In genomic region chr7:107999814-108000560, GRCh38 we compare ENCODE assay signal across 12 cellular contexts. TPM values are rescaled to one million over a fixed set of nuclear protein-coding genes. Genes with fewer than 3 reads are reported as not detected.
A peak's percentile ranks its signal among the peaks of the same experiment; 100 is the strongest.
DNase-seq lines count a peak whose midpoint lies in the region; ATAC-seq and TF ChIP-seq lines count a peak whose summit lies in the region.
"Had no signal": no experiment of that assay in that cellular context is flagged by ENCODE, and none has a peak within 500 bp of the region (broad histone marks: within the 10 kb centered on the region; RNA-seq: fewer than 3 reads in every experiment).

No MANE protein-coding gene starts in this region.

- ATAC-seq in activated T-cell treated with anti-CD3 and anti-CD28 coated beads, Interleukin-2, amount 50 U/mL, for 72 hours (replicated peaks in 1 of 2), result no peak
- ATAC-seq: GM12878 had no signal

- H3K4me3 Mint-ChIP-seq in osteocyte (ENCODE audit: unreplicated experiment), result peak overlapping the region; percentile 96
- H3K4me3 Mint-ChIP-seq in activated T-cell treated with anti-CD3 and anti-CD28 coated beads, Interleukin-2, amount 50 U/mL, for 72 hours, result no peak overlapping the region

- H3K27me3 ChIP-seq in esophagus squamous epithelium, result peaks cover 0 to 36% (median 0%) of the 10 kb centered on the region in 4 donors
- no peaks in the 10 kb centered on the region for H3K27me3 ChIP-seq in SJCRH30

- intact Hi-C loops in esophagus squamous epithelium (cut with DNase I), result no loop called here

- CTCF ChIA-PET in RWPE1 (lab: Yijun Ruan, JAX), result interaction anchor here (0.7 kb wide), 3 partner anchors 16 to 65 kb away, joined by 3 to 5 read pairs (median 3); no protein-coding TSS in a partner anchor

- in situ Hi-C loops in Caki2 (cut with HindIII; ENCODE audit: low pct_unique_long_range_greater_than_20kb, low sequenced_read_pairs), result no loop called here

- no peaks in the 10 kb centered on the region for H3K9me3 Mint-ChIP-seq in osteocyte (ENCODE audit: unreplicated experiment)
- peaks cover 2% of the 10 kb centered on the region in 2 donors for H3K9me3 Mint-ChIP-seq in activated T-cell treated with anti-CD3 and anti-CD28 coated beads, Interleukin-2, amount 50 U/mL, for 72 hours

- H3K36me3 ChIP-seq in esophagus squamous epithelium (peaks cover 0 to 7% (median 0%) of the 10 kb centered on the region in 3 donors), SJCRH30 (peaks cover 13% of the 10 kb centered on the region; the same call in 1 of the 2 replicates)

- H3K36me3 Mint-ChIP-seq in osteocyte (ENCODE audit: unreplicated experiment), result peaks cover 45% of the 10 kb centered on the region
- H3K36me3 Mint-ChIP-seq in activated T-cell treated with anti-CD3 and anti-CD28 coated beads, Interleukin-2, amount 50 U/mL, for 72 hours (ENCODE audit: insufficient read depth in 2 of 2), result peaks cover 2 to 4% of the 10 kb centered on the region in 2 donors
- H3K36me3 Mint-ChIP-seq: CD4-positive, CD25-positive, alpha-beta regulatory T cell had no signal

- WGBS in esophagus squamous epithelium, 2 donors, result 58 to 74% methylated on average over 4 of the region's 4 CpGs

- peak overlapping the region; percentile 90 for H3K27ac Mint-ChIP-seq in osteocyte (ENCODE audit: unreplicated experiment)
- no peak overlapping the region for H3K27ac Mint-ChIP-seq in activated T-cell treated with anti-CD3 and anti-CD28 coated beads, Interleukin-2, amount 50 U/mL, for 72 hours
- H3K27ac Mint-ChIP-seq: CD4-positive, CD25-positive, alpha-beta regulatory T cell had no signal

- POLR2A ChIA-PET in RWPE1 (lab: Yijun Ruan, JAX; ENCODE audit: low non-redundant PET), result no interaction called here

- H3K27ac ChIP-seq in RWPE1 (peak overlapping the region; percentile 72), esophagus squamous epithelium (peak overlapping the region in 3 of 4 donors; percentile 81 to 89 (median 87)), SJCRH30 (no peak overlapping the region)

- no peak for TF ChIP-seq CTCF in RWPE1 (conservative IDR thresholded peaks at IDR 0.05; ENCODE audit: low read depth)
- TF ChIP-seq CTCF in esophagus squamous epithelium (IDR thresholded peaks at IDR 0.05), result no peak
- TF ChIP-seq CTCF in osteocyte (IDR thresholded peaks at IDR 0.05), result no peak

- peaks cover 83% of the 10 kb centered on the region for H3K4me1 Mint-ChIP-seq in osteocyte (ENCODE audit: unreplicated experiment)
- peaks cover 26% of the 10 kb centered on the region for H3K4me1 Mint-ChIP-seq in activated T-cell treated with anti-CD3 and anti-CD28 coated beads, Interleukin-2, amount 50 U/mL, for 72 hours (ENCODE audit: low read depth)

- DNase-seq in Caki2 (ENCODE audit: low read depth) (peak; percentile 45), RWPE1 (ENCODE audit: low spot score) (no peak), esophagus squamous epithelium (lab: John Stamatoyannopoulos, UW) (no peak), osteocyte (ENCODE audit: extremely low spot score, unreplicated experiment) (no peak), SHP77 treated with DMSO at 0.1 percent for 48 hours (lab: John Stamatoyannopoulos, UW) (no peak), SJCRH30 (no peak), NOMO-1 treated with dmso at 0.1 percent for 144 hours (lab: John Stamatoyannopoulos, UW; ENCODE audit: unreplicated experiment) (no peak)
- no peak for DNase-seq in activated T-cell treated with anti-CD3 and anti-CD28 coated beads, Interleukin-2, amount 50 U/mL, for 72 hours
- DNase-seq: CD4-positive, CD25-positive, alpha-beta regulatory T cell; NCI-H748 treated with DMSO at 0.1 percent for 48 hours; T-helper 9 cell had no signal

- H3K27me3 Mint-ChIP-seq in osteocyte (ENCODE audit: unreplicated experiment), result no peaks in the 10 kb centered on the region
- peaks cover 68% of the 10 kb centered on the region for H3K27me3 Mint-ChIP-seq in activated T-cell treated with anti-CD3 and anti-CD28 coated beads, Interleukin-2, amount 50 U/mL, for 72 hours (ENCODE audit: low read depth)

- H3K9me3 ChIP-seq in esophagus squamous epithelium (no peaks in the 10 kb centered on the region), SJCRH30 (replicated peaks) (no peaks in the 10 kb centered on the region)

- peak overlapping the region in 2 of 4 donors; percentile 75 to 79 for H3K4me3 ChIP-seq in esophagus squamous epithelium
- no peak overlapping the region for H3K4me3 ChIP-seq in SJCRH30
- H3K4me3 ChIP-seq: GM12878 had no signal

- no peak for TF ChIP-seq POLR2A in esophagus squamous epithelium (IDR thresholded peaks at IDR 0.05)

- H3K4me1 ChIP-seq in esophagus squamous epithelium (peaks cover 3 to 91% (median 55%) of the 10 kb centered on the region in 3 donors), SJCRH30 (peaks cover 29% of the 10 kb centered on the region)

RNA-seq across cellular contexts. Expression of gene LAMB1, which starts 3.0 kb away (rescaled TPM):
- 121 and 127 TPM in 2 replicates for total RNA-seq in Caki2 (2014; rRNA removed; shearing (Covaris generic); ENCODE audit: low replicate concordance)
- total RNA-seq in esophagus squamous epithelium (100 to 1,000 TPM in 1 of 4 donors, 10 to 100 TPM in 3; 22.5 to 101 (median 32.5) TPM), osteocyte (952 and 1,014 TPM in 2 replicates)
- 100 and 106 TPM in 2 replicates for total RNA-seq in SJCRH30 (2014; rRNA removed; shearing (Covaris generic))
- total RNA-seq in activated T-cell treated with anti-CD3 and anti-CD28 coated beads, Interleukin-2, amount 50 U/mL, for 72 hours, result under 1 TPM in 1 of 2 donors, not detected in 1; 0.10 TPM

Comparison
In these comparisons a context has a peak if more than half of its experiments do, and no peak if none do; other contexts are left out.
1. RNA of gene LAMB1, which starts 3.0 kb away (total RNA-seq): 952 to 1,014 TPM in osteocyte, 121 to 127 TPM in Caki2, 100 to 106 TPM in SJCRH30 and 22.5 to 101 TPM in esophagus squamous epithelium; 0.10 TPM in activated T-cell treated with anti-CD3 and anti-CD28 coated beads, Interleukin-2, amount 50 U/mL, for 72 hours; every median in the first group is over 10 times any median in the second.